1 cellular context compared by ENCODE assay signal in the genomic region with DNA sequence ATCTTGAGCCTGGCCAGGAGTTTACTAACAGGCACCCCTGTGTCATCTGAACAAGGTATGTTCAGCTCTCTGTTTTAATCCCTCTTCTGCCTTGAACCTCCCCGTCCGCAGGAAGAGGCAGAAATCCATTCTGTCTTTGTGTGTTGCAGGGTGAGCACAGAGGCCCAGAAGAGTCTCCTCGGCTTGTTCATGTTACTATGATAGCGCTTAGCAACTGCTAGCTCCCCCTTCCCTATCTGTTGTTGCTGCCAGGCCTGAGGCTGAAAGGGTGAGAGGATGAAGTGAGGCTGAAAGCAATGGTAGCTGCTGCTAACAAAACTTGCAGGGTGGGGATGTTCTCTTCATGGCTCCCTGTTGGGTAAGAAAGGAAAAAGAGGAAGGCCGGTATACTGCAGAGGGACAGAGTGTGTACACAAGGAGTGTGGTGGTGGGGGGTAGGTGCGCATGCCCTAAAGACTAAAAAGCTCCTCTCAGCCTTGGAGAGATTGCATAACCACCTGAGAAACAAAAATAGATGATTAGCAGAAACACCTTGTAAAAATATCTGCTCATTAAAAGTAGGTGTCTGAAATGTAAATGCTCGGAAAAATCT.
TF ChIP-seq lines count a peak whose summit lies in the region.

No MANE protein-coding gene starts in this region.

TF ChIP-seq in K562, 482 proteins besides CTCF, POLR2A, EP300 and RAD21:
- TF ChIP-seq CEBPB (tag; IDR thresholded peaks at IDR 0.05), result peak; percentile 69
- peak; percentile 59 for TF ChIP-seq RFX1 (IDR thresholded peaks at IDR 0.05)
- TF ChIP-seq, protein P1, sequence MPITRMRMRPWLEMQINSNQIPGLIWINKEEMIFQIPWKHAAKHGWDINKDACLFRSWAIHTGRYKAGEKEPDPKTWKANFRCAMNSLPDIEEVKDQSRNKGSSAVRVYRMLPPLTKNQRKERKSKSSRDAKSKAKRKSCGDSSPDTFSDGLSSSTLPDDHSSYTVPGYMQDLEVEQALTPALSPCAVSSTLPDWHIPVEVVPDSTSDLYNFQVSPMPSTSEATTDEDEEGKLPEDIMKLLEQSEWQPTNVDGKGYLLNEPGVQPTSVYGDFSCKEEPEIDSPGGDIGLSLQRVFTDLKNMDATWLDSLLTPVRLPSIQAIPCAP (CRISPR knock-in tag; IDR thresholded peaks at IDR 0.05; ENCODE audit: borderline replicate concordance), result no peak
- peak; percentile 88 for TF ChIP-seq SPI1 (IDR thresholded peaks at IDR 0.05; ENCODE audit: borderline replicate concordance, low read depth, low read length)
- peak; percentile 91 for TF ChIP-seq MYNN (IDR thresholded peaks at IDR 0.05)
- TF ChIP-seq MYNN (CRISPR knock-in tag; IDR thresholded peaks at IDR 0.05), result no peak
- 0 out of 4 replicates have a peak, but pooled peaks of 1 of the 2 experiments have one; percentile 13 for TF ChIP-seq NRF1 (conservative IDR thresholded peaks at IDR 0.05 in 1 of 2, IDR thresholded peaks at IDR 0.05 in 1 of 2)
- TF ChIP-seq, protein P2, sequence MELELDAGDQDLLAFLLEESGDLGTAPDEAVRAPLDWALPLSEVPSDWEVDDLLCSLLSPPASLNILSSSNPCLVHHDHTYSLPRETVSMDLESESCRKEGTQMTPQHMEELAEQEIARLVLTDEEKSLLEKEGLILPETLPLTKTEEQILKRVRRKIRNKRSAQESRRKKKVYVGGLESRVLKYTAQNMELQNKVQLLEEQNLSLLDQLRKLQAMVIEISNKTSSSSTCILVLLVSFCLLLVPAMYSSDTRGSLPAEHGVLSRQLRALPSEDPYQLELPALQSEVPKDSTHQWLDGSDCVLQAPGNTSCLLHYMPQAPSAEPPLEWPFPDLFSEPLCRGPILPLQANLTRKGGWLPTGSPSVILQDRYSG (tag; conservative IDR thresholded peaks at IDR 0.05; ENCODE audit: low read depth), result no peak
TF ChIP-seq in K562: peak in this region for 5.
